Comparison of ENCODE assay signal across 22 cellular contexts in the genomic region with DNA sequence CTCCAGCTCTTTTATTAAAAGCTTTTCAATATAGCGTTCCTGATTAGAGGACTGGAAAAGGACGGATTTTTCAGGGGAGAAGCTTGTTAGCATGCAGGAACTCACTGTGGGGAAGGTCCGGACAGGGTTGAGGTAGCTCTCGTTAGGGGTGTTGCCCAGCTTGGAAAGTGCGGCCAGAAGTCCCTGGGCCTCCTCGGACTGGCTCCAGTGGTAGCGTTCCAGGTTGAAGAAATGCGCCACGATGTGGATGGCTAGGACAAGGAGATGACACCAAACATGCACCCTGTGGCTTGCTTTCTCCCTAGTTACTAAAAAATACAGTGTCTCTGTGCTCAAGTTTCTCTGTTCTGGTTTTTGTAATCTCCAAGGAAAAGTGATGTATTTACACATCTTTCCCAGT. TPM values are rescaled to one million over a fixed set of nuclear protein-coding genes. Genes with fewer than 3 reads are reported as not detected.
"Had no signal": no experiment of that assay in that cellular context is flagged by ENCODE, and none has a peak within 500 bp of the region (broad histone marks: within the 10 kb centered on the region; RNA-seq: fewer than 3 reads in every experiment).

No MANE protein-coding gene starts in this region.

- H3K4me3 ChIP-seq: esophagus muscularis mucosa, lung, sigmoid colon, skin epidermis, stomach, thoracic aorta, transverse colon had no signal

- H3K4me1 ChIP-seq: esophagus muscularis mucosa, sigmoid colon, stomach, transverse colon had no signal

- H3K9me3 ChIP-seq: esophagus muscularis mucosa, sigmoid colon, stomach, thoracic aorta, transverse colon had no signal

- H3K27ac ChIP-seq: epithelial cell of prostate, esophagus muscularis mucosa, sigmoid colon, skin epidermis, stomach, thoracic aorta, transverse colon had no signal

- H3K36me3 Mint-ChIP-seq: immature natural killer cell, naive B cell had no signal

- ATAC-seq: effector memory CD8-positive, alpha-beta T cell; left cardiac atrium; left ventricle myocardium superior had no signal

- H3K9me3 Mint-ChIP-seq: effector memory CD8-positive, alpha-beta T cell; immature natural killer cell; naive B cell; nephron had no signal

- H3K36me3 ChIP-seq: esophagus muscularis mucosa, sigmoid colon, stomach, thoracic aorta, transverse colon had no signal

- H3K4me1 Mint-ChIP-seq: nephron had no signal

- H3K27me3 Mint-ChIP-seq: naive B cell had no signal

- DNase-seq: effector memory CD8-positive, alpha-beta T cell; foreskin fibroblast; immature natural killer cell; left cardiac atrium; left ventricle myocardium superior; mesendoderm; naive B cell; sigmoid colon; stimulated activated naive CD4-positive, alpha-beta T cell; stomach; substantia nigra; transverse colon had no signal

- H3K4me3 Mint-ChIP-seq: effector memory CD8-positive, alpha-beta T cell; immature natural killer cell; naive B cell; nephron had no signal

- H3K27ac Mint-ChIP-seq: effector memory CD8-positive, alpha-beta T cell; immature natural killer cell; naive B cell; nephron had no signal

- FAIRE-seq: keratinocyte had no signal

- H3K27me3 ChIP-seq: esophagus muscularis mucosa, sigmoid colon, stomach, transverse colon had no signal

RNA-seq across cellular contexts. Expression of a gene that starts 12.5 kb away (rescaled TPM):
- total RNA-seq: esophagus muscularis mucosa, left cardiac atrium, left ventricle myocardium superior, lung, omental fat pad, pulmonary artery endothelial cell, sigmoid colon, stomach, thoracic aorta, transverse colon, ureter had no signal
- polyA plus RNA-seq: immature natural killer cell, keratinocyte, lung, sigmoid colon, stomach had no signal
